In genomic region chr19:9674669-9675357, GRCh38 we compare ENCODE assay signal across 8 cellular contexts. TPM values are rescaled to one million over a fixed set of nuclear protein-coding genes. Genes with fewer than 3 reads are reported as not detected.
DNase-seq lines count a peak whose midpoint lies in the region; ATAC-seq, FAIRE-seq and TF ChIP-seq lines count a peak whose summit lies in the region.

Gene ZNF562, minus strand, starts transcription at chr19:9675100. Its CDS starts 14,356 bp downstream, at chr19:9660744.

- peak; percentile 90 for DNase-seq in CD1c-positive myeloid dendritic cell (ENCODE audit: extremely low spot score)
- peak; percentile 94 for DNase-seq in HTR-8/SVneo (ENCODE audit: insufficient read length, low spot score)
- peak; percentile 89 for DNase-seq in OCI-LY7 (ENCODE audit: low spot score)
- DNase-seq in activated T-cell treated with anti-CD3 and anti-CD28 coated beads, Interleukin-2, amount 50 U/mL, for 1 hour: peak; percentile 84
- peak; percentile 64 to 73 for DNase-seq in stimulated activated CD8-positive, alpha-beta memory T cell treated with anti-CD3 and anti-CD28 coated beads, Interleukin-7, amount 100 ng/mL, for 4 hours (ENCODE audit: low read depth in 2 of 2)

- H3K9ac ChIP-seq in muscle layer of colon (ENCODE audit: low read length): peak within 1 kb of the TSS; percentile 93

- peaks cover 32% of the 10 kb centered on the region for H3K79me2 ChIP-seq in OCI-LY7 (ENCODE audit: insufficient read depth, low read depth, low read length)

- H3K9me2 ChIP-seq in OCI-LY7 (ENCODE audit: insufficient read depth, low read length): no peaks in the 10 kb centered on the region

- peak; percentile 83 for FAIRE-seq in HTR-8/SVneo (lab: Jason Lieb, UNC)

- BruUV-seq in OCI-LY7 (replicated peaks; lab: Mats Ljungman, UMichigan): no TSS peak

- peak within 1 kb of the TSS; percentile 75 for H3K4me3 ChIP-seq in OCI-LY7 (ENCODE audit: low read depth, low read length, poor library complexity, severe bottlenecking)
- peak within 1 kb of the TSS; percentile 71 to 79 for H3K4me3 ChIP-seq in esophagus (ENCODE audit: low read depth in 1 of 2, low read length in 2 of 2)
- peak within 1 kb of the TSS; percentile 67 to 80 for H3K4me3 ChIP-seq in muscle layer of colon (ENCODE audit: low read depth in 1 of 2, low read length in 2 of 2)

- H2AFZ ChIP-seq in OCI-LY7 (ENCODE audit: low read length): peak within 1 kb of the TSS; percentile 92

- no peak for TF ChIP-seq CTCF in OCI-LY7 (conservative IDR thresholded peaks at IDR 0.05; ENCODE audit: low read length)

- H3K27ac ChIP-seq in OCI-LY7 (ENCODE audit: low read depth, low read length, poor library complexity, severe bottlenecking) (peak within 1 kb of the TSS; percentile 55), esophagus (ENCODE audit: low read depth in 2 of 2, low read length in 1 of 2) (peak within 1 kb of the TSS; percentile 95 to 100), muscle layer of colon (ENCODE audit: low read depth, low read length) (peak within 1 kb of the TSS; percentile 96)

- peak within 1 kb of the TSS; percentile 64 for H3K4me2 ChIP-seq in OCI-LY7 (ENCODE audit: low read length)

- POLR2A ChIA-PET in OCI-LY7 (lab: Charles Lee): no interaction called here

- WGBS in esophagus, 2 donors: 1 to 3% methylated on average over 40 of the region's 40 CpGs

- H3K9me3 ChIP-seq in OCI-LY7 (ENCODE audit: low read length): peaks cover 24% of the 10 kb centered on the region
- H3K9me3 ChIP-seq in esophagus (ENCODE audit: control insufficient read depth in 2 of 2, insufficient read depth in 1 of 2, low read depth in 1 of 2, low read length in 1 of 2): peaks cover 0 to 10% of the 10 kb centered on the region in 2 donors
- no peaks in the 10 kb centered on the region for H3K9me3 ChIP-seq in muscle layer of colon (ENCODE audit: low read length)

- H3K4me1 ChIP-seq in OCI-LY7 (ENCODE audit: insufficient read depth, low read length, poor library complexity, severe bottlenecking) (no peaks in the 10 kb centered on the region), esophagus (ENCODE audit: control insufficient read depth in 2 of 2, insufficient read depth in 2 of 2, low read length in 1 of 2) (no peaks in the 10 kb centered on the region), muscle layer of colon (ENCODE audit: insufficient read depth, low read length) (peaks cover 3% of the 10 kb centered on the region)

- CTCF ChIA-PET in OCI-LY7 (lab: Charles Lee; ENCODE audit: unreplicated experiment): no interaction called here

- no peaks in the 10 kb centered on the region for H4K20me1 ChIP-seq in OCI-LY7 (ENCODE audit: insufficient read depth, low read length)

- intact Hi-C loops in OCI-LY7 (cut with micrococcal nuclease; ENCODE audit: unreplicated experiment): loop anchor here (2.0 kb wide), 1 partner anchor 94 kb away; the partner anchor contains the start of gene ZNF846

- H3K27me3 ChIP-seq in esophagus (ENCODE audit: control insufficient read depth in 1 of 2, insufficient read depth in 2 of 2, low read length in 2 of 2) (no peaks in the 10 kb centered on the region), muscle layer of colon (ENCODE audit: control insufficient read depth in 1 of 2, insufficient read depth in 2 of 2, low read length in 2 of 2) (no peaks in the 10 kb centered on the region)

- H3K36me3 ChIP-seq in OCI-LY7 (ENCODE audit: insufficient read depth, low read length): peaks cover 40% of the 10 kb centered on the region
- peaks cover 8% of the 10 kb centered on the region in 2 donors for H3K36me3 ChIP-seq in esophagus (ENCODE audit: control insufficient read depth in 2 of 2, insufficient read depth in 2 of 2, low read length in 1 of 2)
- no peaks in the 10 kb centered on the region for H3K36me3 ChIP-seq in muscle layer of colon (ENCODE audit: insufficient read depth, low read length)

- peak; percentile 82 for ATAC-seq in GM19452 (IDR thresholded peaks at IDR 0.05; ENCODE audit: unreplicated experiment)

RNA-seq across cellular contexts. Expression of gene ZNF562, which starts in this region (rescaled TPM):
- total RNA-seq in OCI-LY7 (2014; rRNA removed; shearing (Covaris generic)): 14.9 and 18.1 TPM in 2 replicates
- total RNA-seq in OCI-LY7 (2022): 16.8 and 17.3 TPM in 2 replicates
- polyA plus RNA-seq in esophagus: 10 to 100 TPM; 11.2 to 14.2 TPM

Comparison
In these comparisons a context has a peak if more than half of its experiments do, and no peak if none do; other contexts are left out.
1. Peak in every context shown above with its lines: DNase-seq, ATAC-seq, H3K4me3 ChIP-seq and H3K27ac ChIP-seq.